36 cellular contexts compared by ENCODE assay signal in the genomic region with DNA sequence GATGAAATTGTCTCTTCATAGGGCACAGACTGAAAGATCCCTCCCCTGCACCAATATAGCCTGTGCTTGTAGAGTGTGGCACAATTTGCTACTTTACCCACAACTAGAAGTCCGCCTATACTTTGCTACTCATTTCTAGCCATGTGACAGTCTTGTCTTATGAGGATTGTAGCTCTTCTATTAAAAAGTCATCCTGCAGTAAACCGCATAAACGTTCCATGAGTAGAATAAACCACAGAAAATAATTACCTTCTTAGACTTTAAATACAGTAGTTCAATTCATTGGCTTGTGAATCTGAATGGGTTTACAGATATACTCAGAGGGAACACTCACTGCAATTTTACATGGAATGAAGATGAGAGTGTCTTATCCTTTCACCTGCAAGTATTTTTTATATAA. TPM values are rescaled to one million over a fixed set of nuclear protein-coding genes. Genes with fewer than 3 reads are reported as not detected.
"Had no signal": no experiment of that assay in that cellular context is flagged by ENCODE, and none has a peak within 500 bp of the region (broad histone marks: within the 10 kb centered on the region; RNA-seq: fewer than 3 reads in every experiment).

No MANE protein-coding gene starts in this region.

- H3K36me3 ChIP-seq: esophagus squamous epithelium had no signal

- H3K27ac ChIP-seq: epithelial cell of prostate, esophagus squamous epithelium had no signal

- H3K4me3 ChIP-seq: esophagus squamous epithelium had no signal

- DNase-seq: activated CD4-positive, alpha-beta memory T cell treated with anti-CD3 and anti-CD28 coated beads for 36 hours; activated CD4-positive, alpha-beta T cell treated with anti-CD3 and anti-CD28 coated beads for 36 hours; activated CD4-positive, alpha-beta T cell treated with anti-CD3 and anti-CD28 coated beads, Interleukin-2, amount 10 ng/mL, durations not matched to agents 24 days and 14 days; activated CD4-positive, CD25-positive, alpha-beta regulatory T cell; activated CD4-positive, CD25-positive, alpha-beta regulatory T cell treated with anti-CD3 and anti-CD28 coated beads, Interleukin-2, amount 50 U/mL, for 72 hours; activated CD8-positive, alpha-beta memory T cell treated with anti-CD3 and anti-CD28 coated beads, Interleukin-2, amount 10 ng/mL, durations not matched to agents 7 days and 5 days; activated CD8-positive, alpha-beta memory T cell treated with anti-CD3 and anti-CD28 coated beads, Interleukin-2, amount 50 U/mL, for 4 hours; activated CD8-positive, alpha-beta T cell treated with anti-CD3 and anti-CD28 coated beads, Interleukin-2, amount 10 ng/mL, durations not matched to agents 7 days and 5 days; activated gamma-delta T cell; activated naive CD4-positive, alpha-beta T cell; activated naive CD4-positive, alpha-beta T cell treated with anti-CD3 and anti-CD28 coated beads, Interleukin-2, amount 10 ng/mL, durations not matched to agents 7 days and 5 days; activated naive CD8-positive, alpha-beta T cell treated with anti-CD3 and anti-CD28 coated beads, Interleukin-2, amount 10 ng/mL, durations not matched to agents 7 days and 5 days; activated T-cell treated with anti-CD3 and anti-CD28 coated beads, Interleukin-2, amount 50 U/mL, for 24 hours; activated T-cell treated with anti-CD3 and anti-CD28 coated beads, Interleukin-2, amount 50 U/mL, for 72 hours; amniotic stem cell; anterior cingulate cortex; caudate nucleus; cortex of kidney; dermis blood vessel endothelial cell; effector CD4-positive, alpha-beta T cell; effector memory CD8-positive, alpha-beta T cell; esophagus squamous epithelium; head of caudate nucleus; hypothalamus; T-helper 17 cell; T1000 had no signal

- H3K9me3 ChIP-seq: esophagus squamous epithelium had no signal

RNA-seq across cellular contexts. Expression of a gene that starts 4.4 kb away (rescaled TPM):
- total RNA-seq: activated CD4-positive, alpha-beta memory T cell treated with anti-CD3 and anti-CD28 coated beads for 36 hours; activated CD4-positive, alpha-beta T cell treated with anti-CD3 and anti-CD28 coated beads for 36 hours; activated CD4-positive, alpha-beta T cell treated with anti-CD3 and anti-CD28 coated beads, Interleukin-2, amount 10 ng/mL, durations not matched to agents 24 days and 14 days; activated CD8-positive, alpha-beta memory T cell treated with anti-CD3 and anti-CD28 coated beads for 36 hours; activated CD8-positive, alpha-beta memory T cell treated with anti-CD3 and anti-CD28 coated beads, Interleukin-2, amount 10 ng/mL, durations not matched to agents 7 days and 5 days; activated CD8-positive, alpha-beta T cell treated with anti-CD3 and anti-CD28 coated beads, Interleukin-2, amount 10 ng/mL, durations not matched to agents 7 days and 5 days; activated naive CD4-positive, alpha-beta T cell treated with anti-CD3 and anti-CD28 coated beads, Interleukin-2, amount 50 U/mL, for 72 hours; activated naive CD8-positive, alpha-beta T cell treated with anti-CD3 and anti-CD28 coated beads, Interleukin-2, amount 10 ng/mL, durations not matched to agents 7 days and 5 days; activated T-cell treated with anti-CD3 and anti-CD28 coated beads, Interleukin-2, amount 50 U/mL, for 72 hours; astrocyte; chondrocyte; dermis blood vessel endothelial cell; esophagus squamous epithelium; fibroblast of lung; fibroblast of villous mesenchyme; frontal cortex; T-helper 17 cell had no signal
- polyA plus RNA-seq: fibroblast of lung had no signal

RNA-seq across cellular contexts. Expression of a gene that starts 6.0 kb away (rescaled TPM):
- total RNA-seq: activated CD4-positive, alpha-beta memory T cell treated with anti-CD3 and anti-CD28 coated beads for 36 hours; activated CD4-positive, alpha-beta T cell treated with anti-CD3 and anti-CD28 coated beads for 36 hours; activated CD4-positive, alpha-beta T cell treated with anti-CD3 and anti-CD28 coated beads, Interleukin-2, amount 10 ng/mL, durations not matched to agents 24 days and 14 days; activated CD8-positive, alpha-beta memory T cell treated with anti-CD3 and anti-CD28 coated beads for 36 hours; activated CD8-positive, alpha-beta memory T cell treated with anti-CD3 and anti-CD28 coated beads, Interleukin-2, amount 10 ng/mL, durations not matched to agents 7 days and 5 days; activated CD8-positive, alpha-beta T cell treated with anti-CD3 and anti-CD28 coated beads, Interleukin-2, amount 10 ng/mL, durations not matched to agents 7 days and 5 days; activated naive CD4-positive, alpha-beta T cell treated with anti-CD3 and anti-CD28 coated beads, Interleukin-2, amount 50 U/mL, for 72 hours; activated naive CD8-positive, alpha-beta T cell treated with anti-CD3 and anti-CD28 coated beads, Interleukin-2, amount 10 ng/mL, durations not matched to agents 7 days and 5 days; activated T-cell treated with anti-CD3 and anti-CD28 coated beads, Interleukin-2, amount 50 U/mL, for 72 hours; astrocyte; chondrocyte; dermis blood vessel endothelial cell; esophagus squamous epithelium; fibroblast of lung; fibroblast of villous mesenchyme; frontal cortex; T-helper 17 cell had no signal
- polyA plus RNA-seq: adipose tissue, esophagus, fibroblast of lung had no signal

RNA-seq across cellular contexts. Expression of a gene that starts 21.8 kb away (rescaled TPM):
- total RNA-seq: activated CD4-positive, alpha-beta memory T cell treated with anti-CD3 and anti-CD28 coated beads for 36 hours; activated CD4-positive, alpha-beta T cell treated with anti-CD3 and anti-CD28 coated beads for 36 hours; activated CD4-positive, alpha-beta T cell treated with anti-CD3 and anti-CD28 coated beads, Interleukin-2, amount 10 ng/mL, durations not matched to agents 24 days and 14 days; activated CD8-positive, alpha-beta memory T cell treated with anti-CD3 and anti-CD28 coated beads for 36 hours; activated CD8-positive, alpha-beta memory T cell treated with anti-CD3 and anti-CD28 coated beads, Interleukin-2, amount 10 ng/mL, durations not matched to agents 7 days and 5 days; activated CD8-positive, alpha-beta T cell treated with anti-CD3 and anti-CD28 coated beads, Interleukin-2, amount 10 ng/mL, durations not matched to agents 7 days and 5 days; activated naive CD4-positive, alpha-beta T cell treated with anti-CD3 and anti-CD28 coated beads, Interleukin-2, amount 50 U/mL, for 72 hours; activated naive CD8-positive, alpha-beta T cell treated with anti-CD3 and anti-CD28 coated beads, Interleukin-2, amount 10 ng/mL, durations not matched to agents 7 days and 5 days; activated T-cell treated with anti-CD3 and anti-CD28 coated beads, Interleukin-2, amount 50 U/mL, for 72 hours; astrocyte; chondrocyte; dermis blood vessel endothelial cell; esophagus squamous epithelium; fibroblast of lung; fibroblast of villous mesenchyme; frontal cortex; T-helper 17 cell had no signal
- polyA plus RNA-seq: adipose tissue, esophagus, fibroblast of lung had no signal

RNA-seq across cellular contexts. Expression of a gene that starts 22.8 kb away (rescaled TPM):
- total RNA-seq: activated CD4-positive, alpha-beta memory T cell treated with anti-CD3 and anti-CD28 coated beads for 36 hours; activated CD4-positive, alpha-beta T cell treated with anti-CD3 and anti-CD28 coated beads for 36 hours; activated CD4-positive, alpha-beta T cell treated with anti-CD3 and anti-CD28 coated beads, Interleukin-2, amount 10 ng/mL, durations not matched to agents 24 days and 14 days; activated CD8-positive, alpha-beta memory T cell treated with anti-CD3 and anti-CD28 coated beads for 36 hours; activated CD8-positive, alpha-beta memory T cell treated with anti-CD3 and anti-CD28 coated beads, Interleukin-2, amount 10 ng/mL, durations not matched to agents 7 days and 5 days; activated CD8-positive, alpha-beta T cell treated with anti-CD3 and anti-CD28 coated beads, Interleukin-2, amount 10 ng/mL, durations not matched to agents 7 days and 5 days; activated naive CD4-positive, alpha-beta T cell treated with anti-CD3 and anti-CD28 coated beads, Interleukin-2, amount 50 U/mL, for 72 hours; activated naive CD8-positive, alpha-beta T cell treated with anti-CD3 and anti-CD28 coated beads, Interleukin-2, amount 10 ng/mL, durations not matched to agents 7 days and 5 days; activated T-cell treated with anti-CD3 and anti-CD28 coated beads, Interleukin-2, amount 50 U/mL, for 72 hours; astrocyte; chondrocyte; dermis blood vessel endothelial cell; esophagus squamous epithelium; fibroblast of lung; fibroblast of villous mesenchyme; frontal cortex; T-helper 17 cell had no signal
- polyA plus RNA-seq: adipose tissue, esophagus, fibroblast of lung had no signal
